10 cellular contexts compared by ENCODE assay signal in the genomic region with DNA sequence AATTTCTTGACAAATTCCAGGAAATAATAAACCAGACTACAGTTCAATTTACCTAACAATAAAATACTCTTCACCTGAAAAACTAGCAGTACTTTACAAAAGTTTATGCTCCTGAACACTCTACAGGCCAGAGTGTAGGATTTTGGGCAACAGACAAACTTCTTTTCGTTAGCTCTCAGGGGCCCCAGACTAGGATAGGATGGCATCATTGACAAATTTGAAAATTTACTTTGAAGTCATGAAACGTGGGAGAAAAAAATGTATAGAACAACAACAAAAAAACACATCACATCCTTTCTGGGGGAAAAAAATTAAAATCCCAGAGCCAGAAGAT. TPM values are rescaled to one million over a fixed set of nuclear protein-coding genes. Genes with fewer than 3 reads are reported as not detected.
A peak's percentile ranks its signal among the peaks of the same experiment; 100 is the strongest.
DNase-seq lines count a peak whose midpoint lies in the region; ATAC-seq, FAIRE-seq and TF ChIP-seq lines count a peak whose summit lies in the region.
"Had no signal": no experiment of that assay in that cellular context is flagged by ENCODE, and none has a peak within 500 bp of the region (broad histone marks: within the 10 kb centered on the region; RNA-seq: fewer than 3 reads in every experiment).

No MANE protein-coding gene starts in this region.

- peak overlapping the region; percentile 90 for H3K9ac ChIP-seq in mesendoderm (ENCODE audit: low read length)

- H3K27me3 Mint-ChIP-seq in MCF 10A (ENCODE audit: insufficient read depth, unreplicated experiment) = no peaks in the 10 kb centered on the region

- H3K4me3 ChIP-seq in cardiac muscle cell (peak overlapping the region; percentile 79), mesendoderm (ENCODE audit: low read length) (peak overlapping the region; percentile 89), upper lobe of right lung (peak overlapping the region; percentile 62)

- H3K27ac Mint-ChIP-seq in MCF 10A (ENCODE audit: low read depth, unreplicated experiment) = peak overlapping the region; percentile 97

- DNase-seq in cardiac muscle cell (ENCODE audit: low read depth in 1 of 2, low spot score in 1 of 2) = no peak
- DNase-seq in Right ventricle myocardium inferior (ENCODE audit: missing footprints) = no peak
- DNase-seq in MCF 10A (ENCODE audit: unreplicated experiment) = no peak
- DNase-seq in mesendoderm = no peak
- DNase-seq in upper lobe of right lung = no peak
- DNase-seq in NCI-H69 (lab: John Stamatoyannopoulos, UW) = no peak
- no peak for DNase-seq in frontal cortex (ENCODE audit: low spot score in 2 of 2)

- H3K9me3 ChIP-seq in cardiac muscle cell (ENCODE audit: low read depth) = no peaks in the 10 kb centered on the region
- H3K9me3 ChIP-seq in upper lobe of right lung = no peaks in the 10 kb centered on the region

- no peak overlapping the region for H3K18ac ChIP-seq in mesendoderm (ENCODE audit: low read length)

- H3K56ac ChIP-seq in mesendoderm (ENCODE audit: low read length) = peak overlapping the region; percentile 100

- H3K4me2 ChIP-seq in mesendoderm (ENCODE audit: low read length) = peak overlapping the region; percentile 54

- intact Hi-C loops in Right ventricle myocardium inferior (cut with DNase I) = no loop called here
- intact Hi-C loops in MCF 10A (cut with micrococcal nuclease) = no loop called here
- intact Hi-C loops in upper lobe of right lung (cut with DNase I) = no loop called here

- H3K4me1 Mint-ChIP-seq in MCF 10A (ENCODE audit: insufficient read depth, unreplicated experiment) = peaks cover 46% of the 10 kb centered on the region

- FAIRE-seq in frontal cortex (lab: Jason Lieb, UNC) = no peak
- FAIRE-seq: endometrium, G401.6 had no signal

- POLR2A ChIA-PET in MCF 10A (lab: Yijun Ruan, JAX) = interaction anchor here (0.7 to 12.7 kb wide), 8 partner anchors 17 to 1150 kb away, joined by 3 to 409 read pairs (median 16); a partner anchor contains a TSS

- TF ChIP-seq CTCF in cardiac muscle cell (IDR thresholded peaks at IDR 0.05; ENCODE audit: low read depth, low read length) (no peak), MCF 10A (IDR thresholded peaks at IDR 0.05; ENCODE audit: unreplicated experiment) (no peak), upper lobe of right lung (IDR thresholded peaks at IDR 0.05) (no peak)

- peaks cover 54% of the 10 kb centered on the region for H3K79me2 ChIP-seq in mesendoderm (ENCODE audit: control insufficient read depth, insufficient read depth, low read length)

- H3K9me3 Mint-ChIP-seq in MCF 10A (ENCODE audit: unreplicated experiment) = no peaks in the 10 kb centered on the region

- H4K8ac ChIP-seq in mesendoderm (ENCODE audit: low read depth, low read length) = no peak overlapping the region

- H3K27ac ChIP-seq in cardiac muscle cell (peak overlapping the region; percentile 98), mesendoderm (ENCODE audit: low read depth, low read length) (no peak overlapping the region), upper lobe of right lung (peak overlapping the region; percentile 84)

- H3K27me3 ChIP-seq in cardiac muscle cell (no peaks in the 10 kb centered on the region), mesendoderm (ENCODE audit: insufficient read depth, low read length, poor library complexity) (no peaks in the 10 kb centered on the region), upper lobe of right lung (no peaks in the 10 kb centered on the region)

- H3K79me1 ChIP-seq in mesendoderm (ENCODE audit: low read length) = no peaks in the 10 kb centered on the region

- peaks cover 23% of the 10 kb centered on the region for H3K36me3 Mint-ChIP-seq in MCF 10A (ENCODE audit: insufficient read depth, unreplicated experiment)

- no peak overlapping the region for H2BK120ac ChIP-seq in mesendoderm (ENCODE audit: low read depth, low read length)

- no peak overlapping the region for H2BK5ac ChIP-seq in mesendoderm (ENCODE audit: low read length)

- WGBS in mesendoderm (ENCODE audit: extremely low coverage, insufficient coverage, low lambda C conversion rate) = no CpG with 5 or more reads among the region's 2 CpGs

- H4K5ac ChIP-seq in mesendoderm (ENCODE audit: low read length) = no peak overlapping the region

- CTCF ChIA-PET in MCF 10A (lab: Yijun Ruan, JAX) = interaction anchor here (0.7 to 0.8 kb wide), 2 partner anchors 9 to 275 kb away, joined by 3 to 5 read pairs; no protein-coding TSS in a partner anchor

- no peak overlapping the region for H3K4ac ChIP-seq in mesendoderm (ENCODE audit: low read depth, low read length)

- H3K23ac ChIP-seq in mesendoderm (ENCODE audit: low read length) = no peak overlapping the region

- H3K36me3 ChIP-seq in cardiac muscle cell = no peaks in the 10 kb centered on the region
- H3K36me3 ChIP-seq in mesendoderm (ENCODE audit: control insufficient read depth, insufficient read depth, low read length) = no peaks in the 10 kb centered on the region
- H3K36me3 ChIP-seq in upper lobe of right lung = no peaks in the 10 kb centered on the region

- no peak overlapping the region for H2BK15ac ChIP-seq in mesendoderm (replicated peaks; ENCODE audit: low read depth)

- BruUV-seq in MCF 10A (replicated peaks; lab: Mats Ljungman, UMichigan) = TSS peak; percentile 30

- H3K4me1 ChIP-seq in cardiac muscle cell (ENCODE audit: low read depth) = peaks cover 29% of the 10 kb centered on the region
- peaks cover 14% of the 10 kb centered on the region for H3K4me1 ChIP-seq in mesendoderm (ENCODE audit: control insufficient read depth, low read depth, low read length)
- H3K4me1 ChIP-seq in upper lobe of right lung = peaks cover 70% of the 10 kb centered on the region

- H3K4me3 Mint-ChIP-seq in MCF 10A (ENCODE audit: unreplicated experiment) = peak overlapping the region; percentile 96

- ATAC-seq in Right ventricle myocardium inferior (no peak), upper lobe of right lung (no peak), GM21381 (IDR thresholded peaks at IDR 0.05; ENCODE audit: unreplicated experiment) (no peak)

- H2AK5ac ChIP-seq in mesendoderm (ENCODE audit: low read length) = no peak overlapping the region

RNA-seq across cellular contexts. Expression of a gene that starts 1.2 kb away (rescaled TPM):
- total RNA-seq in cardiac muscle cell (105 and 161 TPM in 2 replicates), Right ventricle myocardium inferior (249 TPM), MCF 10A (2022) (196 and 220 TPM in 2 replicates), upper lobe of right lung (244 TPM), frontal cortex (455 TPM)
- polyA plus RNA-seq in cardiac muscle cell = 285 and 366 TPM in 2 replicates
- polyA plus RNA-seq in mesendoderm (2013, experiment 1 of 2) = 416 TPM
- 418 TPM for polyA plus RNA-seq in mesendoderm (2013, experiment 2 of 2)
